ENCODE assay signal across 22 cellular contexts in genomic region chr7:91771394-91771793, GRCh38.
"Had no signal": no experiment of that assay in that cellular context is flagged by ENCODE, and none has a peak within 500 bp of the region (broad histone marks: within the 10 kb centered on the region; RNA-seq: fewer than 3 reads in every experiment).

No MANE protein-coding gene starts in this region.

- H3K27ac Mint-ChIP-seq: activated CD4-positive, alpha-beta T cell treated with anti-CD3 and anti-CD28 coated beads, Interleukin-2, amount 10 ng/mL, durations not matched to agents 7 days and 5 days; activated CD8-positive, alpha-beta T cell treated with anti-CD3 and anti-CD28 coated beads, Interleukin-2, amount 10 ng/mL, durations not matched to agents 7 days and 5 days; activated naive CD4-positive, alpha-beta T cell treated with anti-CD3 and anti-CD28 coated beads for 36 hours; activated T-cell treated with anti-CD3 and anti-CD28 coated beads, Interleukin-2, amount 50 U/mL, for 24 hours; nephron progenitor cell had no signal

- H2AFZ ChIP-seq: hepatocyte had no signal

- FAIRE-seq: islet of Langerhans had no signal

- H3K9me3 ChIP-seq: stomach, thoracic aorta, upper lobe of left lung had no signal

- H3K4me1 Mint-ChIP-seq: activated CD4-positive, alpha-beta T cell treated with anti-CD3 and anti-CD28 coated beads, Interleukin-2, amount 10 ng/mL, durations not matched to agents 7 days and 5 days; nephron progenitor cell had no signal

- H3K9me3 Mint-ChIP-seq: activated CD4-positive, alpha-beta T cell treated with anti-CD3 and anti-CD28 coated beads, Interleukin-2, amount 10 ng/mL, durations not matched to agents 7 days and 5 days; activated naive CD4-positive, alpha-beta T cell treated with anti-CD3 and anti-CD28 coated beads for 36 hours; activated T-cell treated with anti-CD3 and anti-CD28 coated beads, Interleukin-2, amount 50 U/mL, for 24 hours had no signal

- H3K27me3 ChIP-seq: cardiac muscle cell, hepatocyte, stomach, upper lobe of left lung had no signal

- H3K79me2 ChIP-seq: hepatocyte had no signal

- H3K27me3 Mint-ChIP-seq: activated T-cell treated with anti-CD3 and anti-CD28 coated beads, Interleukin-2, amount 50 U/mL, for 24 hours had no signal

- H3K36me3 ChIP-seq: cardiac muscle cell, stomach, thoracic aorta, upper lobe of left lung had no signal

- H3K4me3 Mint-ChIP-seq: activated CD4-positive, alpha-beta T cell treated with anti-CD3 and anti-CD28 coated beads, Interleukin-2, amount 10 ng/mL, durations not matched to agents 7 days and 5 days; activated CD8-positive, alpha-beta T cell treated with anti-CD3 and anti-CD28 coated beads, Interleukin-2, amount 10 ng/mL, durations not matched to agents 7 days and 5 days; activated naive CD4-positive, alpha-beta T cell treated with anti-CD3 and anti-CD28 coated beads for 36 hours; activated T-cell treated with anti-CD3 and anti-CD28 coated beads, Interleukin-2, amount 50 U/mL, for 24 hours; nephron progenitor cell had no signal

- H3K4me1 ChIP-seq: upper lobe of left lung had no signal

- H3K4me3 ChIP-seq: cardiac muscle cell, hepatocyte, lung, stomach, thoracic aorta, upper lobe of left lung had no signal

- H3K27ac ChIP-seq: cardiac muscle cell, hepatocyte, stomach, thoracic aorta, upper lobe of left lung had no signal

- DNase-seq: activated CD4-positive, alpha-beta T cell treated with anti-CD3 and anti-CD28 coated beads, Interleukin-2, amount 10 ng/mL, durations not matched to agents 7 days and 5 days; activated CD8-positive, alpha-beta T cell treated with anti-CD3 and anti-CD28 coated beads, Interleukin-2, amount 10 ng/mL, durations not matched to agents 7 days and 5 days; activated naive CD4-positive, alpha-beta T cell treated with anti-CD3 and anti-CD28 coated beads for 36 hours; activated T-cell treated with anti-CD3 and anti-CD28 coated beads, Interleukin-2, amount 50 U/mL, for 24 hours; aorta; erythroblast; left colon; midbrain; nephron progenitor cell; nucleus accumbens; posterior cingulate gyrus; retina; stimulated activated CD4-positive, alpha-beta T cell treated with anti-CD3 and anti-CD28 coated beads, Interleukin-15, amount 100 ng/mL, for 24 hours; stimulated activated CD4-positive, alpha-beta T cell treated with anti-CD3 and anti-CD28 coated beads, Interleukin-2, amount 100 ng/mL, for 48 hours; stomach; T1000; upper lobe of left lung had no signal

- ATAC-seq: activated CD8-positive, alpha-beta T cell treated with anti-CD3 and anti-CD28 coated beads, Interleukin-2, amount 10 ng/mL, durations not matched to agents 7 days and 5 days had no signal
